In the genomic region with DNA sequence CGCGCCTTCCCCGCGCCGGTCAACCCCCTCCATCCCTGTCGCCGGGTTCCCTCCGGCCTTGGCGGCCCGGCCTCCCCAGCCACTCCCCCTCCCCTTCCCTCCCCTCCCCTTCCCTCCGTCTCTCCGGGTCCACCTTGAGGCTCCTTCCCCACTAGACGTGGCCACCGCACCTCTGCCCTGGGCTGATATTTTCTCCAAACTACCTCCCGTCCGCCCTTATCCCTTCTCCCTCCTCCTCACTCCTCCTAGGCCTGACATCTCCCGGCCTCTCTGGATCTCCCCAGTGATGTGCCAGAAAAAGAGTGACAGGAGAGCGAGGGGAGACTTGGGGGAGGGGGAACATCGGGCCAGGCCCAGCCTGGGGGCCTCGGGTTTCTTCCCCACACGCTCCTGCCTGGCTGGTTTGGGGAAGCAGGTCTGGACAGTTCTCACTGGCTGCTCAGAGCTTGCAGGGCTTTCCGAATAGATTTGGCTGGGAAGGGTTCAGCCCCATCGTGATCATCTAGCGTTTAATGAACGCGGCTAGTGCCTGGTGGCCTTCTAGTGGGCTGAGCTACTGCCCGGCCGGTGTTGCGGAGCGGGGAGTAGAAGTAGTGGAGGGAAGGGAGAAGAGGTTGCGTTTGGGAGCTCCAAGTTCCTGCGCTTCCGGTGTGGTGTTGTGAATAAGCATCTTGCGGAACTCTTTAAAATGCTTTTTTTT, we compare ENCODE assay signal across 8 cellular contexts. TPM values are rescaled to one million over a fixed set of nuclear protein-coding genes. Genes with fewer than 3 reads are reported as not detected.
DNase-seq lines count a peak whose midpoint lies in the region; ATAC-seq, FAIRE-seq and TF ChIP-seq lines count a peak whose summit lies in the region.

No MANE protein-coding gene starts in this region.

- H3K4me3 Mint-ChIP-seq in Calu3 (ENCODE audit: low read depth, unreplicated experiment), result peak overlapping the region; percentile 70
- peak overlapping the region; percentile 79 for H3K4me3 Mint-ChIP-seq in activated T-helper 2 cell treated with anti-CD3 and anti-CD28 coated beads, Interferon-gamma antibody, Interleukin-2, Interleukin-4, amounts not matched to agents 10 μg/mL and 5 μg/mL and 100 μg/mL, durations not matched to agents 14 hours and 24 hours and 36 hours (ENCODE audit: low read depth)

- no peaks in the 10 kb centered on the region for H3K9me3 Mint-ChIP-seq in Calu3 (ENCODE audit: low read depth, unreplicated experiment)
- H3K9me3 Mint-ChIP-seq in activated T-helper 2 cell treated with anti-CD3 and anti-CD28 coated beads, Interferon-gamma antibody, Interleukin-2, Interleukin-4, amounts not matched to agents 10 μg/mL and 5 μg/mL and 100 μg/mL, durations not matched to agents 14 hours and 24 hours and 36 hours, result no peaks in the 10 kb centered on the region

- no peak overlapping the region for H3K9ac ChIP-seq in HUES48 (ENCODE audit: low read depth, low read length)

- H3K36me3 Mint-ChIP-seq in Calu3 (ENCODE audit: insufficient read depth, unreplicated experiment), result peaks cover 18% of the 10 kb centered on the region
- no peaks in the 10 kb centered on the region for H3K36me3 Mint-ChIP-seq in activated T-helper 2 cell treated with anti-CD3 and anti-CD28 coated beads, Interferon-gamma antibody, Interleukin-2, Interleukin-4, amounts not matched to agents 10 μg/mL and 5 μg/mL and 100 μg/mL, durations not matched to agents 14 hours and 24 hours and 36 hours (ENCODE audit: low read depth)

- peaks cover 37% of the 10 kb centered on the region for H3K27me3 ChIP-seq in HUES48 (ENCODE audit: control insufficient read depth, insufficient read depth, low read length)

- H3K27ac ChIP-seq in HUES48 (ENCODE audit: low read depth, low read length), result no peak overlapping the region

- peaks cover 19% of the 10 kb centered on the region for H3K27me3 Mint-ChIP-seq in Calu3 (ENCODE audit: unreplicated experiment)
- peaks cover 59% of the 10 kb centered on the region for H3K27me3 Mint-ChIP-seq in activated T-helper 2 cell treated with anti-CD3 and anti-CD28 coated beads, Interferon-gamma antibody, Interleukin-2, Interleukin-4, amounts not matched to agents 10 μg/mL and 5 μg/mL and 100 μg/mL, durations not matched to agents 14 hours and 24 hours and 36 hours (ENCODE audit: low read depth)

- no TSS peak for BruUV-seq in Calu3 (replicated peaks; lab: Mats Ljungman, UMichigan)

- TF ChIP-seq POLR2A in H54 (IDR thresholded peaks at IDR 0.05; ENCODE audit: low read depth, low read length), result no peak

- no peak for TF ChIP-seq CTCF in Calu3 (IDR thresholded peaks at IDR 0.05; ENCODE audit: unreplicated experiment)
- no peak for TF ChIP-seq CTCF in retinal pigment epithelial cell (conservative IDR thresholded peaks at IDR 0.05; ENCODE audit: low read depth, low read length)

- intact Hi-C loops in Calu3 (cut with micrococcal nuclease; ENCODE audit: unreplicated experiment), result no loop called here
- intact Hi-C loops in activated T-helper 2 cell treated with anti-CD3 and anti-CD28 coated beads, Interferon-gamma antibody, Interleukin-2, Interleukin-4, amounts not matched to agents 10 μg/mL and 5 μg/mL and 100 μg/mL, durations not matched to agents 14 hours and 24 hours and 36 hours (cut with micrococcal nuclease), result no loop called here
- intact Hi-C loops in left ventricle myocardium superior (cut with micrococcal nuclease), result no loop called here

- DNase-seq in Calu3, result no peak
- no peak for DNase-seq in activated T-helper 2 cell treated with anti-CD3 and anti-CD28 coated beads, Interferon-gamma antibody, Interleukin-2, Interleukin-4, amounts not matched to agents 10 μg/mL and 5 μg/mL and 100 μg/mL, durations not matched to agents 14 hours and 24 hours and 36 hours (ENCODE audit: low spot score)
- DNase-seq in left ventricle myocardium superior, result peak; percentile 38
- DNase-seq in retinal pigment epithelial cell (ENCODE audit: low read depth), result no peak
- DNase-seq in H54 (ENCODE audit: insufficient read length, low spot score), result no peak

- ATAC-seq in left ventricle myocardium superior (peak; percentile 44), HG02678 (IDR thresholded peaks at IDR 0.05; ENCODE audit: unreplicated experiment) (no peak), GM18517 (IDR thresholded peaks at IDR 0.05; ENCODE audit: unreplicated experiment) (no peak)

- H3K4me3 ChIP-seq in HUES48 (ENCODE audit: low read depth, low read length), result peak overlapping the region; percentile 82
- peak overlapping the region; percentile 80 for H3K4me3 ChIP-seq in retinal pigment epithelial cell (ENCODE audit: low read length)

- FAIRE-seq in H54 (lab: Jason Lieb, UNC), result no peak

- H3K4me1 ChIP-seq in HUES48 (ENCODE audit: control insufficient read depth, insufficient read depth, low read length), result peaks cover 12% of the 10 kb centered on the region; the same call in 1 of the 2 replicates

- peak overlapping the region; percentile 26 for H3K27ac Mint-ChIP-seq in Calu3 (ENCODE audit: unreplicated experiment)
- no peak overlapping the region for H3K27ac Mint-ChIP-seq in activated T-helper 2 cell treated with anti-CD3 and anti-CD28 coated beads, Interferon-gamma antibody, Interleukin-2, Interleukin-4, amounts not matched to agents 10 μg/mL and 5 μg/mL and 100 μg/mL, durations not matched to agents 14 hours and 24 hours and 36 hours

- CTCF ChIA-PET in Calu3 (lab: Charles Lee), result interaction anchor here (1.0 kb wide), 1 partner anchor 11 kb away, joined by 5 read pairs; no protein-coding TSS in a partner anchor

- no peaks in the 10 kb centered on the region for H3K9me3 ChIP-seq in HUES48 (ENCODE audit: control insufficient read depth, insufficient read depth, low read length)

- H3K4me1 Mint-ChIP-seq in Calu3 (ENCODE audit: low read depth, unreplicated experiment), result peaks cover 30% of the 10 kb centered on the region
- H3K4me1 Mint-ChIP-seq in activated T-helper 2 cell treated with anti-CD3 and anti-CD28 coated beads, Interferon-gamma antibody, Interleukin-2, Interleukin-4, amounts not matched to agents 10 μg/mL and 5 μg/mL and 100 μg/mL, durations not matched to agents 14 hours and 24 hours and 36 hours (ENCODE audit: low read depth), result peaks cover 15% of the 10 kb centered on the region

- no peaks in the 10 kb centered on the region for H3K36me3 ChIP-seq in HUES48 (ENCODE audit: control insufficient read depth, insufficient read depth, low read length)

RNA-seq across cellular contexts. Expression of gene MAPRE3, which starts 0.6 kb away (rescaled TPM):
- total RNA-seq in Calu3 (2022) (11.1 and 13.9 TPM in 2 replicates), left ventricle myocardium superior (52.4 TPM)
- total RNA-seq in activated T-helper 2 cell treated with anti-CD3 and anti-CD28 coated beads, Interferon-gamma antibody, Interleukin-2, Interleukin-4, amounts not matched to agents 10 μg/mL and 5 μg/mL and 100 μg/mL, durations not matched to agents 14 hours and 24 hours and 36 hours, result 1.8 and 2.2 TPM in 2 replicates
